1 cellular context compared by ENCODE assay signal in genomic region chr19:17243854-17244617, GRCh38.
A peak's percentile ranks its signal among the peaks of the same experiment; 100 is the strongest.
TF ChIP-seq lines count a peak whose summit lies in the region.

No MANE protein-coding gene starts in this region.

TF ChIP-seq in HepG2, 621 proteins besides CTCF, POLR2A, EP300 and RAD21 (continued from another document and continues in another):
- peak; percentile 71; the same call in 1 of the 2 replicates for TF ChIP-seq MTA1 (CRISPR knock-in tag; IDR thresholded peaks at IDR 0.05; ENCODE audit: borderline replicate concordance)
- TF ChIP-seq ZNF33B (CRISPR knock-in tag; IDR thresholded peaks at IDR 0.05), result peak; percentile 73; the same call in 1 of the 2 replicates
- TF ChIP-seq ZNF569 (CRISPR knock-in tag; IDR thresholded peaks at IDR 0.05; ENCODE audit: borderline replicate concordance), result no peak
- no peak for TF ChIP-seq ZNF577 (CRISPR knock-in tag; IDR thresholded peaks at IDR 0.05; ENCODE audit: borderline replicate concordance, low read depth)
- TF ChIP-seq ZNF264 (CRISPR knock-in tag; IDR thresholded peaks at IDR 0.05), result 0 out of 2 replicates have a peak, but pooled peaks have one; percentile 56
- peak; percentile 78; the same call in 1 of the 2 replicates for TF ChIP-seq FOXO1 (CRISPR knock-in tag; IDR thresholded peaks at IDR 0.05)
- peak; percentile 97 for TF ChIP-seq HNF4A (CRISPR knock-in tag; IDR thresholded peaks at IDR 0.05)
- peak; percentile 98 for TF ChIP-seq SKI (IDR thresholded peaks at IDR 0.05; ENCODE audit: partially characterized antibody)
- TF ChIP-seq ZNF326 (CRISPR knock-in tag; IDR thresholded peaks at IDR 0.05; ENCODE audit: borderline replicate concordance), result no peak
- no peak for TF ChIP-seq ZNF382 (CRISPR knock-in tag; IDR thresholded peaks at IDR 0.05; ENCODE audit: borderline replicate concordance)
- TF ChIP-seq ZNF142 (CRISPR knock-in tag; IDR thresholded peaks at IDR 0.05), result no peak
- TF ChIP-seq RARA (CRISPR knock-in tag; IDR thresholded peaks at IDR 0.05), result peak; percentile 97
- TF ChIP-seq SYNCRIP (IDR thresholded peaks at IDR 0.05; ENCODE audit: insufficient read depth, low read depth, low read length), result no peak
- 0 out of 2 replicates have a peak, but pooled peaks have one; percentile 8 for TF ChIP-seq SP4 (CRISPR knock-in tag; IDR thresholded peaks at IDR 0.05)
- no peak for TF ChIP-seq MAFF (IDR thresholded peaks at IDR 0.05; ENCODE audit: low read depth, low read length)
- TF ChIP-seq SETDB1 (CRISPR knock-in tag; IDR thresholded peaks at IDR 0.05; ENCODE audit: borderline replicate concordance), result no peak
- no peak for TF ChIP-seq ZNF850 (CRISPR knock-in tag; conservative IDR thresholded peaks at IDR 0.05)
- no peak for TF ChIP-seq ARID3A (IDR thresholded peaks at IDR 0.05; ENCODE audit: low read depth, low read length)
- TF ChIP-seq ZMYM2 (CRISPR knock-in tag; IDR thresholded peaks at IDR 0.05), result peak; percentile 85
- TF ChIP-seq ASH2L (IDR thresholded peaks at IDR 0.05; ENCODE audit: insufficient read length, low read depth, low read length), result peak; percentile 62
- peak; percentile 30 for TF ChIP-seq KAT8 (CRISPR knock-in tag; IDR thresholded peaks at IDR 0.05)
- peak; percentile 67; the same call in 1 of the 2 replicates for TF ChIP-seq ZNF205 (CRISPR knock-in tag; IDR thresholded peaks at IDR 0.05)
- TF ChIP-seq MTF1 (CRISPR knock-in tag; IDR thresholded peaks at IDR 0.05), result no peak
- no peak for TF ChIP-seq XBP1 (CRISPR knock-in tag; IDR thresholded peaks at IDR 0.05)
- peak; percentile 62; the same call in 1 of the 2 replicates for TF ChIP-seq MEIS1 (CRISPR knock-in tag; IDR thresholded peaks at IDR 0.05; ENCODE audit: borderline replicate concordance)
- TF ChIP-seq HDAC6 (IDR thresholded peaks at IDR 0.05; ENCODE audit: low read depth, low read length), result no peak
- peak; percentile 65 for TF ChIP-seq ZNF687 (CRISPR knock-in tag; IDR thresholded peaks at IDR 0.05)
- no peak for TF ChIP-seq ZNF260 (CRISPR knock-in tag; IDR thresholded peaks at IDR 0.05; ENCODE audit: borderline replicate concordance, low read depth)
- TF ChIP-seq ZNF691 (CRISPR knock-in tag; IDR thresholded peaks at IDR 0.05; ENCODE audit: borderline replicate concordance, low read depth), result 0 out of 2 replicates have a peak, but pooled peaks have one; percentile 8
- no peak for TF ChIP-seq NONO (IDR thresholded peaks at IDR 0.05)
- peak; percentile 92 for TF ChIP-seq NONO (CRISPR knock-in tag; conservative IDR thresholded peaks at IDR 0.05)
- TF ChIP-seq MNT (IDR thresholded peaks at IDR 0.05), result no peak
- peak; percentile 57; the same call in 1 of the 2 replicates for TF ChIP-seq IRF2 (CRISPR knock-in tag; IDR thresholded peaks at IDR 0.05)
- TF ChIP-seq ZNF383 (CRISPR knock-in tag; IDR thresholded peaks at IDR 0.05; ENCODE audit: borderline replicate concordance), result no peak
- peak; percentile 78 for TF ChIP-seq GATAD2A (CRISPR knock-in tag; IDR thresholded peaks at IDR 0.05)
- peak; percentile 0; the same call in 1 of the 2 replicates for TF ChIP-seq ZNF792 (CRISPR knock-in tag; IDR thresholded peaks at IDR 0.05)
- TF ChIP-seq ZBTB20 (CRISPR knock-in tag; IDR thresholded peaks at IDR 0.05; ENCODE audit: borderline replicate concordance, low read depth), result 0 out of 2 replicates have a peak, but pooled peaks have one; percentile 13
- peak; percentile 45; the same call in 1 of the 2 replicates for TF ChIP-seq ZNF143 (CRISPR knock-in tag; IDR thresholded peaks at IDR 0.05)
- no peak for TF ChIP-seq ZSCAN9 (CRISPR knock-in tag; IDR thresholded peaks at IDR 0.05; ENCODE audit: borderline replicate concordance)
- peak; percentile 92 for TF ChIP-seq HDAC1 (CRISPR knock-in tag; IDR thresholded peaks at IDR 0.05)
- no peak for TF ChIP-seq TOPORS (CRISPR knock-in tag; IDR thresholded peaks at IDR 0.05)
- TF ChIP-seq IKZF5 (CRISPR knock-in tag; IDR thresholded peaks at IDR 0.05), result peak; percentile 62; the same call in 1 of the 2 replicates
- TF ChIP-seq ZNF136 (CRISPR knock-in tag; IDR thresholded peaks at IDR 0.05; ENCODE audit: low read depth), result 0 out of 2 replicates have a peak, but pooled peaks have one; percentile 22
- 0 out of 2 replicates have a peak, but pooled peaks have one; percentile 15 for TF ChIP-seq ZFP91 (CRISPR knock-in tag; IDR thresholded peaks at IDR 0.05; ENCODE audit: borderline replicate concordance)
- no peak for TF ChIP-seq KLF15 (CRISPR knock-in tag; IDR thresholded peaks at IDR 0.05; ENCODE audit: borderline replicate concordance)
- no peak for TF ChIP-seq ZC3H4 (CRISPR knock-in tag; IDR thresholded peaks at IDR 0.05; ENCODE audit: borderline replicate concordance)
- 0 out of 2 replicates have a peak, but pooled peaks have one; percentile 58 for TF ChIP-seq KDM4B (CRISPR knock-in tag; IDR thresholded peaks at IDR 0.05)
- no peak for TF ChIP-seq ARNTL (CRISPR knock-in tag; IDR thresholded peaks at IDR 0.05)
- TF ChIP-seq ZNF761 (CRISPR knock-in tag; conservative IDR thresholded peaks at IDR 0.05), result no peak
- no peak for TF ChIP-seq SP140L (CRISPR knock-in tag; IDR thresholded peaks at IDR 0.05; ENCODE audit: borderline replicate concordance)
- no peak for TF ChIP-seq ZNF468 (CRISPR knock-in tag; IDR thresholded peaks at IDR 0.05)
- peak; percentile 67; the same call in 1 of the 2 replicates for TF ChIP-seq SALL1 (CRISPR knock-in tag; IDR thresholded peaks at IDR 0.05)
- TF ChIP-seq FOXJ3 (CRISPR knock-in tag; IDR thresholded peaks at IDR 0.05; ENCODE audit: borderline replicate concordance), result 0 out of 2 replicates have a peak, but pooled peaks have one; percentile 17
- TF ChIP-seq KLF12 (CRISPR knock-in tag; IDR thresholded peaks at IDR 0.05; ENCODE audit: borderline replicate concordance), result peak; percentile 23; the same call in 1 of the 2 replicates
- no peak for TF ChIP-seq ZNF773 (CRISPR knock-in tag; IDR thresholded peaks at IDR 0.05; ENCODE audit: borderline replicate concordance)
